ENCODE assay signal across 8 cellular contexts in genomic region chr19:38263696-38264485, GRCh38. TPM values are rescaled to one million over a fixed set of nuclear protein-coding genes. Genes with fewer than 3 reads are reported as not detected.
DNase-seq lines count a peak whose midpoint lies in the region; ATAC-seq and TF ChIP-seq lines count a peak whose summit lies in the region.

No MANE protein-coding gene starts in this region.

- H3K4me3 ChIP-seq in AG04450 (ENCODE audit: low read depth, low read length) (peak overlapping the region; percentile 51), epithelial cell of esophagus (ENCODE audit: low read length) (peak overlapping the region; percentile 99)

- CTCF ChIA-PET in AG04450 (lab: Charles Lee) = interaction anchor here (1.4 kb wide), 1 partner anchor 20 kb away, joined by 4 read pairs; no protein-coding TSS in a partner anchor

- H3K4me3 Mint-ChIP-seq in naive B cell = peak overlapping the region; percentile 82 to 96 (median 92)
- peak overlapping the region; percentile 93 to 95 for H3K4me3 Mint-ChIP-seq in stimulated activated naive B cell treated with anti-CD40 and anti-IgM and Interleukin-4, amounts not matched to agents 10 μg/mL and 1 μg/mL and 100 μg/mL, for 72 hours

- no peak overlapping the region for H3K27ac ChIP-seq in AG04450 (ENCODE audit: low read depth, low read length)

- H3K9me3 ChIP-seq in AG04450 (ENCODE audit: control insufficient read depth, insufficient read depth, low read length) = no peaks in the 10 kb centered on the region

- no peak for DNase-seq in AG04450 (ENCODE audit: low read depth, low spot score)
- DNase-seq in NCI-H2196 (lab: John Stamatoyannopoulos, UW; ENCODE audit: unreplicated experiment) = peak; percentile 95
- peak; percentile 30 to 72 for DNase-seq in activated CD8-positive, alpha-beta memory T cell treated with anti-CD3 and anti-CD28 coated beads for 4 hours (ENCODE audit: low read depth in 2 of 2)
- peak; percentile 97 for DNase-seq in epithelial cell of esophagus (ENCODE audit: low read depth)
- peak; percentile 87 for DNase-seq in naive B cell
- peak; percentile 93 for DNase-seq in stimulated activated naive B cell treated with anti-CD40 and anti-IgM and Interleukin-4, amounts not matched to agents 10 μg/mL and 1 μg/mL and 100 μg/mL, for 72 hours
- no peak for DNase-seq in NK-92 (lab: John Stamatoyannopoulos, UW; ENCODE audit: unreplicated experiment)

- no peaks in the 10 kb centered on the region for H3K36me3 Mint-ChIP-seq in naive B cell
- H3K36me3 Mint-ChIP-seq in stimulated activated naive B cell treated with anti-CD40 and anti-IgM and Interleukin-4, amounts not matched to agents 10 μg/mL and 1 μg/mL and 100 μg/mL, for 72 hours = peaks cover 38 to 52% of the 10 kb centered on the region in 2 donors

- H3K27ac Mint-ChIP-seq in naive B cell = peak overlapping the region; percentile 97 to 99 (median 98)
- peak overlapping the region; percentile 99 for H3K27ac Mint-ChIP-seq in stimulated activated naive B cell treated with anti-CD40 and anti-IgM and Interleukin-4, amounts not matched to agents 10 μg/mL and 1 μg/mL and 100 μg/mL, for 72 hours

- peaks cover 0 to 4% (median 0%) of the 10 kb centered on the region in 3 donors for H3K27me3 Mint-ChIP-seq in naive B cell
- no peaks in the 10 kb centered on the region for H3K27me3 Mint-ChIP-seq in stimulated activated naive B cell treated with anti-CD40 and anti-IgM and Interleukin-4, amounts not matched to agents 10 μg/mL and 1 μg/mL and 100 μg/mL, for 72 hours

- no peak for TF ChIP-seq CTCF in AG04450 (IDR thresholded peaks at IDR 0.05; ENCODE audit: low read depth, low read length)
- no peak for TF ChIP-seq CTCF in epithelial cell of esophagus (IDR thresholded peaks at IDR 0.05; ENCODE audit: insufficient read depth, low read depth, low read length, missing control alignments)

- peaks cover 35 to 54% (median 47%) of the 10 kb centered on the region in 3 donors for H3K4me1 Mint-ChIP-seq in naive B cell
- peaks cover 44 to 58% of the 10 kb centered on the region in 2 donors for H3K4me1 Mint-ChIP-seq in stimulated activated naive B cell treated with anti-CD40 and anti-IgM and Interleukin-4, amounts not matched to agents 10 μg/mL and 1 μg/mL and 100 μg/mL, for 72 hours

- H3K9me3 Mint-ChIP-seq in naive B cell = no peaks in the 10 kb centered on the region
- no peaks in the 10 kb centered on the region for H3K9me3 Mint-ChIP-seq in stimulated activated naive B cell treated with anti-CD40 and anti-IgM and Interleukin-4, amounts not matched to agents 10 μg/mL and 1 μg/mL and 100 μg/mL, for 72 hours

- peak; percentile 61 for ATAC-seq in GM21381 (IDR thresholded peaks at IDR 0.05; ENCODE audit: unreplicated experiment)
- ATAC-seq in naive B cell (ENCODE audit: low read depth in 2 of 2) = peak; percentile 77 to 79
- ATAC-seq in stimulated activated naive B cell treated with anti-CD40 and anti-IgM and Interleukin-4, amounts not matched to agents 10 μg/mL and 1 μg/mL and 100 μg/mL, for 72 hours (replicated peaks) = peak; percentile 83 to 84

- POLR2A ChIA-PET in AG04450 (lab: Yijun Ruan, JAX) = no interaction called here

- peaks cover 3% of the 10 kb centered on the region for H3K27me3 ChIP-seq in AG04450 (ENCODE audit: control insufficient read depth, insufficient read depth, low read length)

RNA-seq across cellular contexts. Expression of gene SPINT2, which starts 0.5 kb away (rescaled TPM):
- polyA plus RNA-seq in AG04450 (2011; rRNA removed) (1.3 and 1.8 TPM in 2 replicates), naive B cell (ENCODE audit: low read depth in 6 of 6) (100 to 1,000 TPM; 163 to 235 (median 190) TPM)
- polyA minus RNA-seq in AG04450 (2011; rRNA and poly(A)+ RNA removed) = 0.37 and 1.7 TPM in 2 replicates

RNA-seq across cellular contexts. Expression of gene PPP1R14A, which starts 7.7 kb away (rescaled TPM):
- polyA plus RNA-seq in AG04450 (2011; rRNA removed) (0.62 and 1.0 TPM in 2 replicates), naive B cell (ENCODE audit: low read depth in 6 of 6) (10 to 100 TPM; 25.4 to 88.1 (median 58.8) TPM)
- 0.48 TPM in 1 of 2 replicates, not detected in the other for polyA minus RNA-seq in AG04450 (2011; rRNA and poly(A)+ RNA removed)

RNA-seq across cellular contexts. Expression of gene DPF1, which starts 39.9 kb away (rescaled TPM):
- 1.4 and 1.6 TPM in 2 replicates for polyA plus RNA-seq in AG04450 (2011; rRNA removed)
- 1.8 and 2.2 TPM in 2 replicates for polyA minus RNA-seq in AG04450 (2011; rRNA and poly(A)+ RNA removed)
- under 1 TPM in 2 of 6 donors, not detected in 4; 0.20 to 0.41 TPM for polyA plus RNA-seq in naive B cell (ENCODE audit: low read depth in 6 of 6)

RNA-seq across cellular contexts. Expression of gene C19orf33, which starts 40.2 kb away (rescaled TPM):
- 0.38 TPM in 1 of 2 replicates, not detected in the other for polyA plus RNA-seq in AG04450 (2011; rRNA removed)
- polyA minus RNA-seq in AG04450 (2011; rRNA and poly(A)+ RNA removed) = not detected in 2 replicates
- 1 to 10 TPM in 3 of 6 donors, not detected in 3; 1.1 to 3.9 (median 1.2) TPM for polyA plus RNA-seq in naive B cell (ENCODE audit: low read depth in 6 of 6)

RNA-seq across cellular contexts. Expression of gene YIF1B, which starts 51.9 kb away (rescaled TPM):
- 44.9 and 67.1 TPM in 2 replicates for polyA plus RNA-seq in AG04450 (2011; rRNA removed)
- polyA minus RNA-seq in AG04450 (2011; rRNA and poly(A)+ RNA removed) = 38.1 and 48.7 TPM in 2 replicates
- 10 to 100 TPM; 19.7 to 33.4 (median 23.2) TPM for polyA plus RNA-seq in naive B cell (ENCODE audit: low read depth in 6 of 6)

Comparison
In these comparisons a context has a peak if more than half of its experiments do, and no peak if none do; other contexts are left out.
1. DNase-seq: peak in NCI-H2196 (single experiment), activated CD8-positive, alpha-beta memory T cell treated with anti-CD3 and anti-CD28 coated beads for 4 hours (2 of 2), epithelial cell of esophagus (single experiment), naive B cell (single experiment) and stimulated activated naive B cell treated with anti-CD40 and anti-IgM and Interleukin-4, amounts not matched to agents 10 μg/mL and 1 μg/mL and 100 μg/mL, for 72 hours (single experiment); none in AG04450 (single experiment) and NK-92 (single experiment).
2. RNA of gene SPINT2, which starts 0.5 kb away (polyA plus RNA-seq): 163 to 235 TPM in naive B cell; 1.3 to 1.8 TPM in AG04450; every median in the first group is over 10 times any median in the second.
3. RNA of gene PPP1R14A, which starts 7.7 kb away (polyA plus RNA-seq): 25.4 to 88.1 TPM in naive B cell; 0.62 to 1.0 TPM in AG04450; every median in the first group is over 10 times any median in the second.
4. Peak in every context shown above with its lines, with median percentiles within 50 percentile points of each other: ATAC-seq.